Comparison of ENCODE assay signal across 1 cellular context in genomic region chr17:63645775-63646491, GRCh38.
TF ChIP-seq lines count a peak whose summit lies in the region.

No MANE protein-coding gene starts in this region.

TF ChIP-seq in GM12878, 131 proteins besides CTCF, POLR2A, EP300 and RAD21:
- TF ChIP-seq USF1 (IDR thresholded peaks at IDR 0.05; ENCODE audit: borderline replicate concordance, extremely low read length, insufficient read depth, low read depth, low read length) (no peak), RELA (IDR thresholded peaks at IDR 0.05; ENCODE audit: borderline replicate concordance, partially characterized antibody) (no peak), REST (IDR thresholded peaks at IDR 0.05; ENCODE audit: low read depth, low read length) (no peak), IKZF1 (conservative IDR thresholded peaks at IDR 0.05) (no peak), KAT2A (conservative IDR thresholded peaks at IDR 0.05; ENCODE audit: control insufficient read depth, low read depth, low read length) (no peak), ELK1 (IDR thresholded peaks at IDR 0.05; ENCODE audit: low read depth, low read length) (no peak), SP1 (IDR thresholded peaks at IDR 0.05; ENCODE audit: low read depth, low read length) (no peak), IRF4 (IDR thresholded peaks at IDR 0.05; ENCODE audit: low read depth, low read length) (no peak), ASH2L (IDR thresholded peaks at IDR 0.05; ENCODE audit: borderline replicate concordance, low read depth) (no peak), ZSCAN29 (IDR thresholded peaks at IDR 0.05) (no peak), CBX5 (IDR thresholded peaks at IDR 0.05; ENCODE audit: low read depth) (no peak)
